ENCODE assay signal across 8 cellular contexts in the genomic region with DNA sequence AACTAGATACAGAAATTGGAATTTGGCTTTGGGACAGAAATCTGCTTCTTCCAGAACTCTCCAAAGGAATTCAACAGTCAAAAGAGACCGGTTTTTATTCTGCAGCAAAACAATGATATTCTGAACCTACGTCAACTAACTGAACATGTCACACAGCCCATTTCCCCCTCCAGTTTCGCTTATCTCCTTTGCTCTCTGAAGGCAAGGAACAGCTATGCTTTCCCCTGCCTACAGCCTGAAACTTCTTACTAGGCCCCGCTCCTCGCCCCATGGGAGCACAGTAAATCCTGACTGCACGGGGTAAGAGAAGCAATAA. TPM values are rescaled to one million over a fixed set of nuclear protein-coding genes. Genes with fewer than 3 reads are reported as not detected.
DNase-seq lines count a peak whose midpoint lies in the region; ATAC-seq and TF ChIP-seq lines count a peak whose summit lies in the region.

No MANE protein-coding gene starts in this region.

- peak overlapping the region; percentile 92 for H3K4me3 ChIP-seq in Jurkat, Clone E6-1 (ENCODE audit: low read length)
- H3K4me3 ChIP-seq in brain microvascular endothelial cell (ENCODE audit: low read depth, low read length) (peak overlapping the region; percentile 93), mucosa of stomach (ENCODE audit: low read length) (peak overlapping the region; percentile 24)

- peaks cover 11% of the 10 kb centered on the region for H3K4me1 Mint-ChIP-seq in Calu3 (ENCODE audit: low read depth, unreplicated experiment)

- peak overlapping the region; percentile 93 for H3K4me3 Mint-ChIP-seq in Calu3 (ENCODE audit: low read depth, unreplicated experiment)

- H3K36me3 Mint-ChIP-seq in Calu3 (ENCODE audit: insufficient read depth, unreplicated experiment): peaks cover 23% of the 10 kb centered on the region

- no peaks in the 10 kb centered on the region for H3K27me3 ChIP-seq in brain microvascular endothelial cell (replicated peaks)
- no peaks in the 10 kb centered on the region for H3K27me3 ChIP-seq in mucosa of stomach (ENCODE audit: control insufficient read depth, insufficient read depth, low read length)

- peak overlapping the region; percentile 84 for H3K27ac ChIP-seq in brain microvascular endothelial cell

- peak overlapping the region; percentile 71 for H3K9ac ChIP-seq in mucosa of stomach (ENCODE audit: low read length)

- TF ChIP-seq CTCF in Calu3 (IDR thresholded peaks at IDR 0.05; ENCODE audit: unreplicated experiment) (no peak), brain microvascular endothelial cell (IDR thresholded peaks at IDR 0.05; ENCODE audit: low read depth, low read length, missing control alignments) (no peak)

- peak overlapping the region; percentile 86 for H3K27ac Mint-ChIP-seq in Calu3 (ENCODE audit: unreplicated experiment)

- CTCF ChIA-PET in Calu3 (lab: Charles Lee): interaction anchor here (1.2 kb wide), 2 partner anchors 11 to 48 kb away, joined by 3 to 4 read pairs; no protein-coding TSS in a partner anchor

- no peaks in the 10 kb centered on the region for H3K9me3 Mint-ChIP-seq in Calu3 (ENCODE audit: low read depth, unreplicated experiment)

- H3K36me3 ChIP-seq in brain microvascular endothelial cell (replicated peaks) (no peaks in the 10 kb centered on the region), mucosa of stomach (ENCODE audit: control insufficient read depth, insufficient read depth, low read length) (no peaks in the 10 kb centered on the region)

- intact Hi-C loops in Calu3 (cut with micrococcal nuclease; ENCODE audit: unreplicated experiment): no loop called here

- TSS peak; percentile 53 for BruUV-seq in Calu3 (replicated peaks; lab: Mats Ljungman, UMichigan)

- peak; percentile 31 for ATAC-seq in GM21526 (IDR thresholded peaks at IDR 0.05; ENCODE audit: low FRiP score, unreplicated experiment)

- in situ Hi-C loops in brain microvascular endothelial cell (cut with HindIII; ENCODE audit: low pct_ligation_motif_present, low sequenced_read_pairs): no loop called here

- no peaks in the 10 kb centered on the region for H3K9me3 ChIP-seq in mucosa of stomach (ENCODE audit: control insufficient read depth, low read length)

- no peak for DNase-seq in Calu3
- peak; percentile 14 for DNase-seq in Jurkat, Clone E6-1 (ENCODE audit: low read depth, low spot score)
- DNase-seq in brain microvascular endothelial cell: no peak
- DNase-seq in DMS153 (lab: John Stamatoyannopoulos, UW): no peak
- no peak for DNase-seq in DMS53 treated with DMSO at 0.1 percent for 48 hours (lab: John Stamatoyannopoulos, UW; ENCODE audit: unreplicated experiment)
- no peak for DNase-seq in activated gamma-delta T cell (lab: John Stamatoyannopoulos, UW)

- H3K4me1 ChIP-seq in mucosa of stomach (ENCODE audit: control insufficient read depth, insufficient read depth, low read length): no peaks in the 10 kb centered on the region

- no peaks in the 10 kb centered on the region for H3K27me3 Mint-ChIP-seq in Calu3 (ENCODE audit: unreplicated experiment)

RNA-seq across cellular contexts. Expression of a gene that starts 0.5 kb away (rescaled TPM):
- 93.0 and 102 TPM in 2 replicates for total RNA-seq in Calu3 (2022)
- polyA plus RNA-seq in Jurkat, Clone E6-1 (2012; ENCODE audit: insufficient read depth, insufficient read length): 29.9 TPM

RNA-seq across cellular contexts. Expression of a gene that starts 0.6 kb away (rescaled TPM):
- 6.6 and 7.1 TPM in 2 replicates for total RNA-seq in Calu3 (2022)
- polyA plus RNA-seq in Jurkat, Clone E6-1 (2012; ENCODE audit: insufficient read depth, insufficient read length): 8.5 TPM

Comparison
In these comparisons a context has a peak if more than half of its experiments do, and no peak if none do; other contexts are left out.
1. H3K4me3 ChIP-seq: peak in every context shown above with its lines; median percentile 93 in brain microvascular endothelial cell; 92 in Jurkat, Clone E6-1; 24 in mucosa of stomach.